ENCODE assay signal across 30 cellular contexts in the genomic region with DNA sequence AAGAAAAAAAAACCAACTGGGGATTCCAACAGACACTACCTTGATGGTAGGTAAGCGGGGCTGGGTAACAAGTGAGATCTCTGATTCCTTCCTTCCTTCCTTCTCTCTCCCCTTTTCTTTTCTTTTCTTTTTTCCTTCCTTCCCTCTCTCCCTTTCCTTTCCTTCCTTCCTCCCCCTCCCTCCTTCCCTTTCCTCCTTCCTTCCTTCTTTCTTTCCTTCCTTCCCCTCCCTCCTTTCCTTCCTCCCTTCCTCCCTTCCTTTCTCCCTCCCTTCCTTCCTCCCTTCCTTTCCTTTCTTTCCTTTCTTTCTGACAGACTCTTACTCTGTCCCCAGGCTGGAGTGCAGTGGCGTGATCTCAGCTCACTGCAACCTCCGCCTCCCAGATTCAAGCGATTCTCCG. TPM values are rescaled to one million over a fixed set of nuclear protein-coding genes. Genes with fewer than 3 reads are reported as not detected.
"Had no signal": no experiment of that assay in that cellular context is flagged by ENCODE, and none has a peak within 500 bp of the region (broad histone marks: within the 10 kb centered on the region; RNA-seq: fewer than 3 reads in every experiment).

No MANE protein-coding gene starts in this region.

- H3K27me3 ChIP-seq: stomach, suprapubic skin, testis, thyroid gland, tibial artery, tibial nerve, transverse colon, upper lobe of left lung, upper lobe of right lung, uterus, vagina had no signal

- H3K4me3 Mint-ChIP-seq: stimulated activated effector memory CD8-positive, alpha-beta T cell treated with anti-CD3 and anti-CD28 coated beads, Interleukin-12 subunit alpha, Interleukin-12 subunit beta, amount 100 ng/mL, for 72 hours; stimulated activated memory B cell treated with anti-CD40 and anti-IgM and Interleukin-4, amounts not matched to agents 10 μg/mL and 1 μg/mL and 100 μg/mL, for 72 hours; stimulated activated naive B cell treated with anti-CD40 and anti-IgM and Interleukin-4, amounts not matched to agents 10 μg/mL and 1 μg/mL and 100 μg/mL, for 72 hours; stimulated activated naive CD8-positive, alpha-beta T cell treated with anti-CD3 and anti-CD28 coated beads, Interleukin-15, amount 100 ng/mL, for 72 hours; stimulated activated naive CD8-positive, alpha-beta T cell treated with anti-CD3 and anti-CD28 coated beads, Interleukin-15, Interleukin-2, amounts not matched to agents 100 ng/mL and 50 ng/mL, for 24 hours; type B pancreatic cell had no signal

- H3K27ac ChIP-seq: stomach, suprapubic skin, testis, thoracic aorta, thyroid gland, tibial artery, tibial nerve, transverse colon, upper lobe of left lung, upper lobe of right lung, uterus, vagina had no signal

- H3K4me3 ChIP-seq: stomach, suprapubic skin, testis, thoracic aorta, thyroid gland, tibial artery, tibial nerve, transverse colon, upper lobe of left lung, upper lobe of right lung, uterus, vagina had no signal

- H3K27me3 Mint-ChIP-seq: stimulated activated memory B cell treated with anti-CD40 and anti-IgM and Interleukin-4, amounts not matched to agents 10 μg/mL and 1 μg/mL and 100 μg/mL, for 72 hours; stimulated activated naive B cell treated with anti-CD40 and anti-IgM and Interleukin-4, amounts not matched to agents 10 μg/mL and 1 μg/mL and 100 μg/mL, for 72 hours; stimulated activated naive CD8-positive, alpha-beta T cell treated with anti-CD3 and anti-CD28 coated beads, Interleukin-15, amount 100 ng/mL, for 72 hours; stimulated activated naive CD8-positive, alpha-beta T cell treated with anti-CD3 and anti-CD28 coated beads, Interleukin-15, Interleukin-2, amounts not matched to agents 100 ng/mL and 50 ng/mL, for 24 hours; type B pancreatic cell had no signal

- H3K4me1 Mint-ChIP-seq: stimulated activated effector memory CD8-positive, alpha-beta T cell treated with anti-CD3 and anti-CD28 coated beads, Interleukin-12 subunit alpha, Interleukin-12 subunit beta, amount 100 ng/mL, for 72 hours; stimulated activated memory B cell treated with anti-CD40 and anti-IgM and Interleukin-4, amounts not matched to agents 10 μg/mL and 1 μg/mL and 100 μg/mL, for 72 hours; stimulated activated naive CD8-positive, alpha-beta T cell treated with anti-CD3 and anti-CD28 coated beads, Interleukin-15, amount 100 ng/mL, for 72 hours had no signal

- H3K27ac Mint-ChIP-seq: stimulated activated effector memory CD8-positive, alpha-beta T cell treated with anti-CD3 and anti-CD28 coated beads, Interleukin-12 subunit alpha, Interleukin-12 subunit beta, amount 100 ng/mL, for 72 hours; stimulated activated memory B cell treated with anti-CD40 and anti-IgM and Interleukin-4, amounts not matched to agents 10 μg/mL and 1 μg/mL and 100 μg/mL, for 72 hours; stimulated activated naive B cell treated with anti-CD40 and anti-IgM and Interleukin-4, amounts not matched to agents 10 μg/mL and 1 μg/mL and 100 μg/mL, for 72 hours; stimulated activated naive CD8-positive, alpha-beta T cell treated with anti-CD3 and anti-CD28 coated beads, Interleukin-15, amount 100 ng/mL, for 72 hours; stimulated activated naive CD8-positive, alpha-beta T cell treated with anti-CD3 and anti-CD28 coated beads, Interleukin-15, Interleukin-2, amounts not matched to agents 100 ng/mL and 50 ng/mL, for 24 hours; type B pancreatic cell had no signal

- ATAC-seq: stimulated activated effector memory CD8-positive, alpha-beta T cell treated with anti-CD3 and anti-CD28 coated beads, Interleukin-12 subunit alpha, Interleukin-12 subunit beta, amount 100 ng/mL, for 72 hours; stimulated activated memory B cell treated with anti-CD40 and anti-IgM and Interleukin-4, amounts not matched to agents 10 μg/mL and 1 μg/mL and 100 μg/mL, for 72 hours; stimulated activated naive B cell treated with anti-CD40 and anti-IgM and Interleukin-4, amounts not matched to agents 10 μg/mL and 1 μg/mL and 100 μg/mL, for 72 hours; stimulated activated naive CD8-positive, alpha-beta T cell treated with anti-CD3 and anti-CD28 coated beads, Interleukin-15, amount 100 ng/mL, for 72 hours; stimulated activated naive CD8-positive, alpha-beta T cell treated with anti-CD3 and anti-CD28 coated beads, Interleukin-15, Interleukin-2, amounts not matched to agents 100 U/mL and 50 U/mL, for 24 hours; upper lobe of right lung had no signal

- H3K36me3 Mint-ChIP-seq: stimulated activated effector memory CD8-positive, alpha-beta T cell treated with anti-CD3 and anti-CD28 coated beads, Interleukin-12 subunit alpha, Interleukin-12 subunit beta, amount 100 ng/mL, for 72 hours had no signal

- DNase-seq: stimulated activated CD4-positive, alpha-beta T cell treated with anti-CD3 and anti-CD28 coated beads, Interleukin-2, amount 100 ng/mL, for 48 hours; stimulated activated CD4-positive, alpha-beta T cell treated with anti-CD3 and anti-CD28 coated beads, Interleukin-4, amount 100 ng/mL, for 1 hour; stimulated activated CD4-positive, alpha-beta T cell treated with anti-CD3 and anti-CD28 coated beads, Interleukin-4, amount 100 ng/mL, for 24 hours; stimulated activated CD4-positive, alpha-beta T cell treated with anti-CD3 and anti-CD28 coated beads, Interleukin-4, amount 100 ng/mL, for 4 hours; stimulated activated CD8-positive, alpha-beta memory T cell treated with anti-CD3 and anti-CD28 coated beads, Interleukin-4, amount 100 ng/mL, for 48 hours; stimulated activated naive B cell treated with anti-CD40 and anti-IgM and Interleukin-4, amounts not matched to agents 10 μg/mL and 1 μg/mL and 100 μg/mL, for 72 hours; stimulated activated naive CD4-positive, alpha-beta T cell; stimulated activated naive CD4-positive, alpha-beta T cell treated with Interleukin-2 at 50 U/mL for 16 hours; stimulated activated naive CD8-positive, alpha-beta T cell treated with anti-CD3 and anti-CD28 coated beads, Interleukin-15, amount 100 ng/mL, for 72 hours; stimulated activated naive CD8-positive, alpha-beta T cell treated with anti-CD3 and anti-CD28 coated beads, Interleukin-15, Interleukin-2, amounts not matched to agents 100 U/mL and 50 U/mL, for 24 hours; stomach; substantia nigra; testis; thyroid gland; tibial artery; transverse colon; trophoblast cell; upper lobe of left lung; upper lobe of right lung; uterus had no signal

- H3K9me3 ChIP-seq: testis, thyroid gland had no signal

- FAIRE-seq: urothelium cell line had no signal

- H3K36me3 ChIP-seq: suprapubic skin, thoracic aorta, thyroid gland, transverse colon, upper lobe of left lung, upper lobe of right lung, uterus, vagina had no signal

- H3K4me1 ChIP-seq: stomach, suprapubic skin, testis, thyroid gland, tibial artery, tibial nerve, transverse colon, upper lobe of left lung, upper lobe of right lung, uterus, vagina had no signal

RNA-seq across cellular contexts. Expression of a gene that starts 20.0 kb away (rescaled TPM):
- total RNA-seq: stomach, thoracic aorta, transverse colon, upper lobe of right lung, ureter had no signal
- polyA plus RNA-seq: stomach had no signal
